ENCODE assay signal across 8 cellular contexts in the genomic region with DNA sequence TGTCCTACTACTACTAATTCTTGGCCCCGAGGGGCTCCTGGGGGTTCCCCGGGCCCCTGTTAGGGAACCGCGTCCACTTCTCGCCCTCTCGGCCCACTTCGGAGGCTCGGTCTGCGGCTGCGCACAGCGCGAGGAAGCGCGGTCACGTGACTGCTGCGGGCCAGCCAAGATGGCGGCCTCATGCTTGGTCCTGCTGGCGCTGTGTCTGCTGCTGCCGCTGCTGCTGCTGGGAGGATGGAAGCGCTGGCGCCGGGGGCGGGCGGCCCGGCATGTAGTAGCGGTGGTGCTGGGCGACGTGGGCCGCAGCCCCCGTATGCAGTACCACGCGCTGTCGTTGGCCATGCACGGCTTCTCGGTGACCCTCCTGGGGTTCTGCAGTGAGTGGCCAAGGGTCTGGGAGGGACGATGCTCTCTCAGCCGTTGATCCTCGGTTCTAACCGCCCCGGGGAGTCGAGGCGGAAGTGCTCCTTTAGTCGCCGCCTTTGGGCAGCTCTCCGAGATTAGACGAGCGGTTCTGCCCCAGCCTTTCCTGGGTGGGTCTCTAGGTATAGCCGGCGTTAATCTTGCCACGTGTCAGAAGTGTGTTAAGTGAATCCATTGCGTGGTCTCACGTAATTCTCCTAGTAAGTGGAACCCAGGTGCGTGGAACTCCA. TPM values are rescaled to one million over a fixed set of nuclear protein-coding genes. Genes with fewer than 3 reads are reported as not detected.
DNase-seq lines count a peak whose midpoint lies in the region; ATAC-seq, FAIRE-seq and TF ChIP-seq lines count a peak whose summit lies in the region.

A gene with protein sequence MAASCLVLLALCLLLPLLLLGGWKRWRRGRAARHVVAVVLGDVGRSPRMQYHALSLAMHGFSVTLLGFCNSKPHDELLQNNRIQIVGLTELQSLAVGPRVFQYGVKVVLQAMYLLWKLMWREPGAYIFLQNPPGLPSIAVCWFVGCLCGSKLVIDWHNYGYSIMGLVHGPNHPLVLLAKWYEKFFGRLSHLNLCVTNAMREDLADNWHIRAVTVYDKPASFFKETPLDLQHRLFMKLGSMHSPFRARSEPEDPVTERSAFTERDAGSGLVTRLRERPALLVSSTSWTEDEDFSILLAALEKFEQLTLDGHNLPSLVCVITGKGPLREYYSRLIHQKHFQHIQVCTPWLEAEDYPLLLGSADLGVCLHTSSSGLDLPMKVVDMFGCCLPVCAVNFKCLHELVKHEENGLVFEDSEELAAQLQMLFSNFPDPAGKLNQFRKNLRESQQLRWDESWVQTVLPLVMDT (plus strand): TSS at position 163 of the 653 bp plus-strand sequence. CDS start 7 bp downstream, at position 170.

- TF ChIP-seq EP300 in A549 (IDR thresholded peaks at IDR 0.05), result no peak

- H3K4me1 ChIP-seq in A549 (peaks cover 4% of the 10 kb centered on the region; the same call in 1 of the 3 replicates), breast epithelium (peaks cover 0 to 8% of the 10 kb centered on the region in 2 donors)

- no peak for TF ChIP-seq CTCF in A549 (IDR thresholded peaks at IDR 0.05)
- TF ChIP-seq CTCF in WERI-Rb-1 (IDR thresholded peaks at IDR 0.05; ENCODE audit: low read depth, low read length), result no peak
- TF ChIP-seq CTCF in breast epithelium (IDR thresholded peaks at IDR 0.05), result no peak

- no peaks in the 10 kb centered on the region for H3K27me3 ChIP-seq in WERI-Rb-1 (ENCODE audit: insufficient read depth, low read depth, severe bottlenecking)
- H3K27me3 ChIP-seq in breast epithelium, result no peaks in the 10 kb centered on the region

- TF ChIP-seq RAD21 in A549 (conservative IDR thresholded peaks at IDR 0.05 in 1 of 2, IDR thresholded peaks at IDR 0.05 in 1 of 2), result no peak

- peak within 1 kb of the TSS; percentile 88 for H3K4me2 ChIP-seq in A549

- intact Hi-C loops in breast epithelium (cut with DNase I; ENCODE audit: low total_unique reads), result no loop called here

- peak; percentile 98 for TF ChIP-seq POLR2A in A549 (IDR thresholded peaks at IDR 0.05; ENCODE audit: low read length)
- TF ChIP-seq POLR2A in GM18526 (IDR thresholded peaks at IDR 0.05; ENCODE audit: extremely low read depth, insufficient read length), result peak; percentile 97
- peak; percentile 50 for TF ChIP-seq POLR2A in breast epithelium (IDR thresholded peaks at IDR 0.05)

- H3K9me3 ChIP-seq in A549 (no peaks in the 10 kb centered on the region), WERI-Rb-1 (ENCODE audit: severe bottlenecking) (no peaks in the 10 kb centered on the region), breast epithelium (no peaks in the 10 kb centered on the region)

- ATAC-seq in A549, result peak; percentile 88 to 95
- peak; percentile 68 for ATAC-seq in HG03064 (IDR thresholded peaks at IDR 0.05; ENCODE audit: low read depth, unreplicated experiment)

- H3K4me3 ChIP-seq in A549 (peak within 1 kb of the TSS; percentile 84), WERI-Rb-1 (ENCODE audit: low read depth, low read length) (peak within 1 kb of the TSS; percentile 65), breast epithelium (peak within 1 kb of the TSS; percentile 70 to 77 (median 74))

- H3K27ac ChIP-seq in A549 (peak within 1 kb of the TSS; percentile 82 to 91), WERI-Rb-1 (peak within 1 kb of the TSS; percentile 84), breast epithelium (peak within 1 kb of the TSS; percentile 83 to 84)

- FAIRE-seq in A549 (lab: Jason Lieb, UNC), result no peak

- DNase-seq in A549 (ENCODE audit: low read depth in 1 of 2, low spot score in 1 of 2), result peak; percentile 86 to 89
- DNase-seq in NCI-H2196 (lab: John Stamatoyannopoulos, UW; ENCODE audit: unreplicated experiment), result peak; percentile 94
- peak; percentile 90 for DNase-seq in WERI-Rb-1
- DNase-seq in breast epithelium (ENCODE audit: low spot score in 2 of 2), result peak; percentile 85 to 86
- DNase-seq in iPS-NIHi7 (ENCODE audit: extremely low spot score), result peak; percentile 94
- peak; percentile 65 for DNase-seq in smooth muscle cell of the brain vasculature (ENCODE audit: low read depth, low spot score)

- POLR2A ChIA-PET in A549 (lab: Yijun Ruan, JAX), result no interaction called here

- peaks cover 29% of the 10 kb centered on the region for H3K36me3 ChIP-seq in WERI-Rb-1
- no peaks in the 10 kb centered on the region for H3K36me3 ChIP-seq in breast epithelium

- CTCF ChIA-PET in A549 (lab: Yijun Ruan, JAX), result interaction anchor here (0.6 to 1.7 kb wide), 5 partner anchors 8 to 70 kb away, joined by 3 to 8 read pairs (median 4); no protein-coding TSS in a partner anchor

- 2% methylated on average over 17 of the region's 53 CpGs for WGBS in A549 (ENCODE audit: missing lambda C conversion rate)

TF ChIP-seq in A549, 52 proteins besides CTCF, POLR2A, EP300 and RAD21:
- TF ChIP-seq KDM5A (IDR thresholded peaks at IDR 0.05) (peak; percentile 99), PHF8 (IDR thresholded peaks at IDR 0.05; ENCODE audit: borderline replicate concordance, low read depth) (peak; percentile 95), HDAC2 (IDR thresholded peaks at IDR 0.05) (peak; percentile 92; the same call in 1 of the 2 replicates), GATA3 (IDR thresholded peaks at IDR 0.05; ENCODE audit: borderline replicate concordance) (no peak), CEBPB (IDR thresholded peaks at IDR 0.05) (no peak), JUN (IDR thresholded peaks at IDR 0.05) (peak in 1 of 2 experiments; percentile 71; a peak in 3 of 5 replicates), MYC (IDR thresholded peaks at IDR 0.05; ENCODE audit: borderline replicate concordance, low read length) (peak; percentile 15; the same call in 1 of the 2 replicates), HOXB13 (CRISPR knock-in tag; IDR thresholded peaks at IDR 0.05; ENCODE audit: low read depth) (peak; percentile 30; the same call in 1 of the 2 replicates), RNF2 (IDR thresholded peaks at IDR 0.05; ENCODE audit: borderline replicate concordance, low read depth) (no peak), ESRRA (IDR thresholded peaks at IDR 0.05; ENCODE audit: borderline replicate concordance, low read length) (no peak)
- TF ChIP-seq, protein P1, sequence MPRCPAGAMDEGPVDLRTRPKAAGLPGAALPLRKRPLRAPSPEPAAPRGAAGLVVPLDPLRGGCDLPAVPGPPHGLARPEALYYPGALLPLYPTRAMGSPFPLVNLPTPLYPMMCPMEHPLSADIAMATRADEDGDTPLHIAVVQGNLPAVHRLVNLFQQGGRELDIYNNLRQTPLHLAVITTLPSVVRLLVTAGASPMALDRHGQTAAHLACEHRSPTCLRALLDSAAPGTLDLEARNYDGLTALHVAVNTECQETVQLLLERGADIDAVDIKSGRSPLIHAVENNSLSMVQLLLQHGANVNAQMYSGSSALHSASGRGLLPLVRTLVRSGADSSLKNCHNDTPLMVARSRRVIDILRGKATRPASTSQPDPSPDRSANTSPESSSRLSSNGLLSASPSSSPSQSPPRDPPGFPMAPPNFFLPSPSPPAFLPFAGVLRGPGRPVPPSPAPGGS (IDR thresholded peaks at IDR 0.05), result 0 out of 3 replicates have a peak, but pooled peaks have one; percentile 59
- TF ChIP-seq, protein P2, sequence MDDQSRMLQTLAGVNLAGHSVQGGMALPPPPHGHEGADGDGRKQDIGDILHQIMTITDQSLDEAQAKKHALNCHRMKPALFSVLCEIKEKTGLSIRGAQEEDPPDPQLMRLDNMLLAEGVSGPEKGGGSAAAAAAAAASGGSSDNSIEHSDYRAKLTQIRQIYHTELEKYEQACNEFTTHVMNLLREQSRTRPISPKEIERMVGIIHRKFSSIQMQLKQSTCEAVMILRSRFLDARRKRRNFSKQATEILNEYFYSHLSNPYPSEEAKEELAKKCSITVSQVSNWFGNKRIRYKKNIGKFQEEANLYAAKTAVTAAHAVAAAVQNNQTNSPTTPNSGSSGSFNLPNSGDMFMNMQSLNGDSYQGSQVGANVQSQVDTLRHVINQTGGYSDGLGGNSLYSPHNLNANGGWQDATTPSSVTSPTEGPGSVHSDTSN (IDR thresholded peaks at IDR 0.05), result no peak
- TF ChIP-seq, protein P3, sequence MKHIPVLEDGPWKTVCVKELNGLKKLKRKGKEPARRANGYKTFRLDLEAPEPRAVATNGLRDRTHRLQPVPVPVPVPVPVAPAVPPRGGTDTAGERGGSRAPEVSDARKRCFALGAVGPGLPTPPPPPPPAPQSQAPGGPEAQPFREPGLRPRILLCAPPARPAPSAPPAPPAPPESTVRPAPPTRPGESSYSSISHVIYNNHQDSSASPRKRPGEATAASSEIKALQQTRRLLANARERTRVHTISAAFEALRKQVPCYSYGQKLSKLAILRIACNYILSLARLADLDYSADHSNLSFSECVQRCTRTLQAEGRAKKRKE (CRISPR knock-in tag; IDR thresholded peaks at IDR 0.05; ENCODE audit: low read depth), result peak; percentile 41; the same call in 1 of the 2 replicates
- TF ChIP-seq, protein P4, sequence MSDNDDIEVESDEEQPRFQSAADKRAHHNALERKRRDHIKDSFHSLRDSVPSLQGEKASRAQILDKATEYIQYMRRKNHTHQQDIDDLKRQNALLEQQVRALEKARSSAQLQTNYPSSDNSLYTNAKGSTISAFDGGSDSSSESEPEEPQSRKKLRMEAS (IDR thresholded peaks at IDR 0.05), result peak; percentile 78
- TF ChIP-seq, protein P5, sequence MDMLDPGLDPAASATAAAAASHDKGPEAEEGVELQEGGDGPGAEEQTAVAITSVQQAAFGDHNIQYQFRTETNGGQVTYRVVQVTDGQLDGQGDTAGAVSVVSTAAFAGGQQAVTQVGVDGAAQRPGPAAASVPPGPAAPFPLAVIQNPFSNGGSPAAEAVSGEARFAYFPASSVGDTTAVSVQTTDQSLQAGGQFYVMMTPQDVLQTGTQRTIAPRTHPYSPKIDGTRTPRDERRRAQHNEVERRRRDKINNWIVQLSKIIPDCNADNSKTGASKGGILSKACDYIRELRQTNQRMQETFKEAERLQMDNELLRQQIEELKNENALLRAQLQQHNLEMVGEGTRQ (IDR thresholded peaks at IDR 0.05), result peak; percentile 96

RNA-seq across cellular contexts. Expression of the gene that starts here (rescaled TPM):
- 30.9 and 35.5 TPM in 2 replicates for polyA plus RNA-seq in A549 (2011; rRNA removed)
- polyA plus RNA-seq in A549 (2012; cell fraction: cytosol; rRNA removed), result 31.7 and 37.9 TPM in 2 replicates
- polyA plus RNA-seq in A549 (2012; cell fraction: nucleus; rRNA removed), result 58.0 and 61.6 TPM in 2 replicates
- polyA plus RNA-seq in A549 (2017; fragmentation: RNase III; extraction: RNeasy Plus Mini Kit Qiagen cat#74134 plus additional on column Dnase treatment), result 29.6 to 33.4 TPM (median 31.7 TPM) in 3 replicates
- polyA minus RNA-seq in A549 (2011; rRNA and poly(A)+ RNA removed), result 46.8 and 55.7 TPM in 2 replicates
- total RNA-seq in breast epithelium, result 10 to 100 TPM; 14.4 to 21.2 (median 16.7) TPM

Comparison
In these comparisons a context has a peak if more than half of its experiments do, and no peak if none do; other contexts are left out.
1. Peak in every context shown above with its lines: DNase-seq, ATAC-seq, H3K4me3 ChIP-seq and H3K27ac ChIP-seq.